In the genomic region with DNA sequence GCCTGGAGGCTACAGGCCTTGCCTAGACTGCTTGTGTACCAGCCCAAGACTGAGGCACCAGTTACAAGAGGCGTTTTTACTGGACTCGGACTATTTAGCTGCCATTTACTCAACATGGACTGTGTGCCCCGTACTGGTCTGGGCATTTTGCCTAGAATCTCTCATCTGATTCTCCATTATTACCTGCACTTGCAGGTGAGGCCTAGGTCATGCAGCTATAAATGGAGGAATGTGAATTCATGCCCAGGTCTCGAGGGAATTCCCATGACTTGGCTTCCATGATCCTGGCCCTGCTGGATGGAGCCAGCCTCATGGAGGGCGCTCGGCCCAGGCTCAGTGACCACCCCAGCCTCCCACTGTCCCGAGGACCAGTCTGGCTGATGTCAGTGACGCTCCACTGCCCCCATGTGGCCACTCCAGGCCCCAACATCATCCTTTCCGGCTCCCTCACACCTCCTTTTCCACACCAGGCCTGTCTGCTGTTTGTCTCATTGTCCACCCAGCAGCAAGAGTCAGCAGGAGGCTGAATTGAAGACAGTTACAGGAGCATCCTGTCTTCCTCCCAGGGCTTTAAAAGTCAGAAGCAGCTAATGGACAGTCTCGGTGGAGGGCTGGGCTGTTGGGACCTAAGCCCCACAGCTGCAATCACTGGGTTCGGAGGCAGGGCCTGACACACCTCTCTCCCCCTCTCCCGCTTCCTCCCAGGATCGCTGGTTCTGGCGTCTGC, we compare ENCODE assay signal across 9 cellular contexts. TPM values are rescaled to one million over a fixed set of nuclear protein-coding genes. Genes with fewer than 3 reads are reported as not detected.
DNase-seq lines count a peak whose midpoint lies in the region; ATAC-seq, FAIRE-seq and TF ChIP-seq lines count a peak whose summit lies in the region.
"Had no signal": no experiment of that assay in that cellular context is flagged by ENCODE, and none has a peak within 500 bp of the region (broad histone marks: within the 10 kb centered on the region; RNA-seq: fewer than 3 reads in every experiment).

No MANE protein-coding gene starts in this region.

- intact Hi-C loops in esophagus muscularis mucosa (cut with DNase I) = loop anchor here (5.0 kb wide), 1 partner anchor 62 kb away; no protein-coding TSS in a partner anchor
- intact Hi-C loops in naive thymus-derived CD4-positive, alpha-beta T cell (cut with micrococcal nuclease) = loop anchor here in 1 of 2 donors (1.0 to 5.0 kb wide), 4 partner anchors 60 to 437 kb away; no protein-coding TSS in a partner anchor

- FAIRE-seq in urothelium cell line (lab: Jason Lieb, UNC) = peak; percentile 91

- no peak for TF ChIP-seq POLR2A in esophagus muscularis mucosa (IDR thresholded peaks at IDR 0.05; ENCODE audit: low read depth)

- TF ChIP-seq EP300 in esophagus muscularis mucosa (IDR thresholded peaks at IDR 0.05) = no peak

- POLR2A ChIA-PET in naive thymus-derived CD4-positive, alpha-beta T cell (lab: Charles Lee) = interaction anchor here (0.6 kb wide), 2 partner anchors 21 to 123 kb away, joined by 3 to 4 read pairs; no protein-coding TSS in a partner anchor

- H3K4me1 ChIP-seq in esophagus muscularis mucosa = peaks cover under 1 to 28% (median 17%) of the 10 kb centered on the region in 4 donors
- no peaks in the 10 kb centered on the region for H3K4me1 ChIP-seq in naive thymus-derived CD4-positive, alpha-beta T cell (ENCODE audit: control insufficient read depth in 2 of 2, insufficient read depth in 2 of 2, low read length in 2 of 2)

- peaks cover 0 to 21% (median 15%) of the 10 kb centered on the region in 7 donors for H3K4me1 Mint-ChIP-seq in naive thymus-derived CD4-positive, alpha-beta T cell

- peak overlapping the region in 2 of 9 donors; percentile 38 to 68 for H3K27ac Mint-ChIP-seq in naive thymus-derived CD4-positive, alpha-beta T cell

- peaks cover 7 to 76% (median 54%) of the 10 kb centered on the region in 4 donors for H3K36me3 ChIP-seq in esophagus muscularis mucosa
- peaks cover 0 to 58% (median 6%) of the 10 kb centered on the region in 3 experiments for H3K36me3 ChIP-seq in naive thymus-derived CD4-positive, alpha-beta T cell (ENCODE audit: control insufficient read depth in 2 of 3, insufficient read depth in 3 of 3, low read length in 3 of 3)

- TF ChIP-seq CTCF in AG09319 (IDR thresholded peaks at IDR 0.05; ENCODE audit: low read depth, low read length) (peak; percentile 83), GM13976 (IDR thresholded peaks at IDR 0.05; ENCODE audit: borderline replicate concordance, control extremely low read depth, extremely low read depth, insufficient read depth, missing control alignments) (peak; percentile 76), esophagus muscularis mucosa (IDR thresholded peaks at IDR 0.05) (peak; percentile 64 to 85 (median 67))

- WGBS in esophagus muscularis mucosa = 41% methylated on average over 14 of the region's 14 CpGs

- H3K4me3 Mint-ChIP-seq in naive thymus-derived CD4-positive, alpha-beta T cell = no peak overlapping the region

- H3K27ac ChIP-seq in esophagus muscularis mucosa (replicated peaks in 1 of 4) = peak overlapping the region in 1 of 4 donors; percentile 16
- H3K27ac ChIP-seq in naive thymus-derived CD4-positive, alpha-beta T cell (ENCODE audit: low read depth, low read length) = no peak overlapping the region

- ATAC-seq in naive thymus-derived CD4-positive, alpha-beta T cell = peak; percentile 77
- ATAC-seq in HG02623 (IDR thresholded peaks at IDR 0.05; ENCODE audit: unreplicated experiment) = no peak

- no peaks in the 10 kb centered on the region for H3K9me3 Mint-ChIP-seq in naive thymus-derived CD4-positive, alpha-beta T cell

- DNase-seq in AG09319 (ENCODE audit: extremely low read depth, low read depth) = no peak
- DNase-seq in GM13976 (ENCODE audit: low spot score) = peak; percentile 84
- peak; percentile 55 for DNase-seq in NCI-H460 (ENCODE audit: extremely low read depth, low read depth)
- DNase-seq in activated CD8-positive, alpha-beta memory T cell treated with anti-CD3 and anti-CD28 coated beads, Interleukin-2, amount 50 U/mL, for 4 hours = peak; percentile 50
- DNase-seq in esophagus muscularis mucosa (ENCODE audit: extremely low spot score) = no peak
- peak in 3 of 9 donors; percentile 37 to 54 (median 39) for DNase-seq in naive thymus-derived CD4-positive, alpha-beta T cell
- peak; percentile 82 for DNase-seq in urothelium cell line (ENCODE audit: low spot score)

- CTCF ChIA-PET in naive thymus-derived CD4-positive, alpha-beta T cell (lab: Charles Lee) = interaction anchor here (0.9 kb wide), 1 partner anchor 174 kb away, joined by 3 read pairs; no protein-coding TSS in a partner anchor

- in situ Hi-C loops in GM13976 (cut with MboI; ENCODE audit: low sequenced_read_pairs, unreplicated experiment) = no loop called here

- no peak overlapping the region for H3K4me3 ChIP-seq in esophagus muscularis mucosa
- H3K4me3 ChIP-seq in naive thymus-derived CD4-positive, alpha-beta T cell (ENCODE audit: low read length) = no peak overlapping the region

- peaks cover 0 to 30% (median 7%) of the 10 kb centered on the region in 5 donors for H3K36me3 Mint-ChIP-seq in naive thymus-derived CD4-positive, alpha-beta T cell

- no peaks in the 10 kb centered on the region for H3K9me3 ChIP-seq in esophagus muscularis mucosa
- H3K9me3 ChIP-seq in naive thymus-derived CD4-positive, alpha-beta T cell (ENCODE audit: control insufficient read depth in 2 of 3, low read length in 3 of 3) = no peaks in the 10 kb centered on the region

- no peaks in the 10 kb centered on the region for H3K27me3 Mint-ChIP-seq in naive thymus-derived CD4-positive, alpha-beta T cell

- H3K27me3 ChIP-seq in esophagus muscularis mucosa = no peaks in the 10 kb centered on the region
- H3K27me3 ChIP-seq in naive thymus-derived CD4-positive, alpha-beta T cell (ENCODE audit: control insufficient read depth in 2 of 2, insufficient read depth in 2 of 2, low read length in 2 of 2) = no peaks in the 10 kb centered on the region

RNA-seq across cellular contexts. Expression of a gene that starts 8.7 kb away (rescaled TPM):
- total RNA-seq in NCI-H460 (2014; rRNA removed; shearing (Covaris generic)) = 9.4 and 10.8 TPM in 2 replicates
- 2.6 and 13.3 TPM in 2 replicates for polyA plus RNA-seq in NCI-H460 (2014; cell fraction: nucleus; rRNA removed)
- total RNA-seq in esophagus muscularis mucosa = 10 to 100 TPM; 27.7 to 37.8 (median 32.0) TPM
- total RNA-seq in naive thymus-derived CD4-positive, alpha-beta T cell = 10 to 100 TPM; 43.8 to 88.6 (median 69.4) TPM
- 10 to 100 TPM; 12.3 to 14.0 TPM for polyA plus RNA-seq in naive thymus-derived CD4-positive, alpha-beta T cell

RNA-seq across cellular contexts. Expression of a gene that starts 15.4 kb away (rescaled TPM):
- total RNA-seq in NCI-H460 (2014; rRNA removed; shearing (Covaris generic)) = 159 and 181 TPM in 2 replicates
- polyA plus RNA-seq in NCI-H460 (2014; cell fraction: nucleus; rRNA removed) = 132 and 138 TPM in 2 replicates
- 100 to 1,000 TPM in 1 of 4 donors, 10 to 100 TPM in 3; 47.8 to 106 (median 85.0) TPM for total RNA-seq in esophagus muscularis mucosa
- 100 to 1,000 TPM in 1 of 5 experiments, 10 to 100 TPM in 4; 35.4 to 117 (median 39.9) TPM for total RNA-seq in naive thymus-derived CD4-positive, alpha-beta T cell
- 100 to 1,000 TPM; 141 to 150 TPM for polyA plus RNA-seq in naive thymus-derived CD4-positive, alpha-beta T cell

RNA-seq across cellular contexts. Expression of a gene that starts 23.0 kb away (rescaled TPM):
- total RNA-seq in NCI-H460 (2014; rRNA removed; shearing (Covaris generic)) = not detected in 2 replicates
- polyA plus RNA-seq in NCI-H460 (2014; cell fraction: nucleus; rRNA removed) = not detected in 2 replicates
- not detected for total RNA-seq in esophagus muscularis mucosa
- total RNA-seq in naive thymus-derived CD4-positive, alpha-beta T cell = not detected
- polyA plus RNA-seq in naive thymus-derived CD4-positive, alpha-beta T cell = not detected
- total RNA-seq: pulmonary artery endothelial cell had no signal

RNA-seq across cellular contexts. Expression of a gene that starts 42.7 kb away (rescaled TPM):
- 0.05 TPM in 1 of 2 replicates, not detected in the other for total RNA-seq in NCI-H460 (2014; rRNA removed; shearing (Covaris generic))
- polyA plus RNA-seq in NCI-H460 (2014; cell fraction: nucleus; rRNA removed) = 0.06 TPM in 1 of 2 replicates, not detected in the other
- total RNA-seq in esophagus muscularis mucosa = 1 to 10 TPM in 3 of 4 donors, under 1 TPM in 1; 0.83 to 4.0 (median 2.0) TPM
- total RNA-seq in naive thymus-derived CD4-positive, alpha-beta T cell = under 1 TPM in 1 of 5 experiments, not detected in 4; 0.07 TPM
- polyA plus RNA-seq in naive thymus-derived CD4-positive, alpha-beta T cell = under 1 TPM in 1 of 2 donors, not detected in 1; 0.08 TPM

Comparison
In these comparisons a context has a peak if more than half of its experiments do, and no peak if none do; other contexts are left out.
1. DNase-seq: peak in GM13976 (single experiment), NCI-H460 (single experiment), activated CD8-positive, alpha-beta memory T cell treated with anti-CD3 and anti-CD28 coated beads, Interleukin-2, amount 50 U/mL, for 4 hours (single experiment) and urothelium cell line (single experiment); none in AG09319 (single experiment) and esophagus muscularis mucosa (single experiment).
2. Peak in every context shown above with its lines, with median percentiles within 50 percentile points of each other: CTCF ChIP-seq.